ENCODE assay signal across 1 cellular context in genomic region chr9:4832786-4833579, GRCh38.
TF ChIP-seq lines count a peak whose summit lies in the region.

No MANE protein-coding gene starts in this region.

TF ChIP-seq in HepG2, 621 proteins besides CTCF, POLR2A, EP300 and RAD21 (continued from another document):
- TF ChIP-seq ELF3 (CRISPR knock-in tag; IDR thresholded peaks at IDR 0.05): peak; percentile 74
- TF ChIP-seq, protein P1, sequence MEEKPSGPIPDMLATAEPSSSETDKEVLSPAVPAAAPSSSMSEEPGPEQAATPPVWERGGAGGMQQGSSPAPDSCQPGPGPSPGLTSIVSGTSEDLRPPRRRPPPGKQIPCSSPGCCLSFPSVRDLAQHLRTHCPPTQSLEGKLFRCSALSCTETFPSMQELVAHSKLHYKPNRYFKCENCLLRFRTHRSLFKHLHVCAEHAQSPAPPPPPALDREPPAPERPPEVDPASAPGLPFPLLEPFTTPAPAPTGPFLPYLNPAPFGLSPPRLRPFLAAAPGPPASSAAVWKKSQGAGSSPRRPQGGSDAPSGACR (CRISPR knock-in tag; IDR thresholded peaks at IDR 0.05): no peak
- 0 out of 2 replicates have a peak, but pooled peaks have one; percentile 31 for TF ChIP-seq ZBTB20 (CRISPR knock-in tag; IDR thresholded peaks at IDR 0.05; ENCODE audit: borderline replicate concordance, low read depth)
- TF ChIP-seq TCF7L2 (IDR thresholded peaks at IDR 0.05; ENCODE audit: low read depth, low read length): no peak
- no peak for TF ChIP-seq GPN1 (CRISPR knock-in tag; IDR thresholded peaks at IDR 0.05; ENCODE audit: borderline replicate concordance)
- TF ChIP-seq, protein P2, sequence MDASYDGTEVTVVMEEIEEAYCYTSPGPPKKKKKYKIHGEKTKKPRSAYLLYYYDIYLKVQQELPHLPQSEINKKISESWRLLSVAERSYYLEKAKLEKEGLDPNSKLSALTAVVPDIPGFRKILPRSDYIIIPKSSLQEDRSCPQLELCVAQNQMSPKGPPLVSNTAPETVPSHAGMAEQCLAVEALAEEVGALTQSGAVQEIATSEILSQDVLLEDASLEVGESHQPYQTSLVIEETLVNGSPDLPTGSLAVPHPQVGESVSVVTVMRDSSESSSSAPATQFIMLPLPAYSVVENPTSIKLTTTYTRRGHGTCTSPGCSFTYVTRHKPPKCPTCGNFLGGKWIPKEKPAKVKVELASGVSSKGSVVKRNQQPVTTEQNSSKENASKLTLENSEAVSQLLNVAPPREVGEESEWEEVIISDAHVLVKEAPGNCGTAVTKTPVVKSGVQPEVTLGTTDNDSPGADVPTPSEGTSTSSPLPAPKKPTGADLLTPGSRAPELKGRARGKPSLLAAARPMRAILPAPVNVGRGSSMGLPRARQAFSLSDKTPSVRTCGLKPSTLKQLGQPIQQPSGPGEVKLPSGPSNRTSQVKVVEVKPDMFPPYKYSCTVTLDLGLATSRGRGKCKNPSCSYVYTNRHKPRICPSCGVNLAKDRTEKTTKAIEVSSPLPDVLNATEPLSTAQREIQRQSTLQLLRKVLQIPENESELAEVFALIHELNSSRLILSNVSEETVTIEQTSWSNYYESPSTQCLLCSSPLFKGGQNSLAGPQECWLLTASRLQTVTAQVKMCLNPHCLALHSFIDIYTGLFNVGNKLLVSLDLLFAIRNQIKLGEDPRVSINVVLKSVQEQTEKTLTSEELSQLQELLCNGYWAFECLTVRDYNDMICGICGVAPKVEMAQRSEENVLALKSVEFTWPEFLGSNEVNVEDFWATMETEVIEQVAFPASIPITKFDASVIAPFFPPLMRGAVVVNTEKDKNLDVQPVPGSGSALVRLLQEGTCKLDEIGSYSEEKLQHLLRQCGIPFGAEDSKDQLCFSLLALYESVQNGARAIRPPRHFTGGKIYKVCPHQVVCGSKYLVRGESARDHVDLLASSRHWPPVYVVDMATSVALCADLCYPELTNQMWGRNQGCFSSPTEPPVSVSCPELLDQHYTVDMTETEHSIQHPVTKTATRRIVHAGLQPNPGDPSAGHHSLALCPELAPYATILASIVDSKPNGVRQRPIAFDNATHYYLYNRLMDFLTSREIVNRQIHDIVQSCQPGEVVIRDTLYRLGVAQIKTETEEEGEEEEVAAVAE (CRISPR knock-in tag; IDR thresholded peaks at IDR 0.05; ENCODE audit: borderline replicate concordance): no peak
- TF ChIP-seq FOSL1 (CRISPR knock-in tag; IDR thresholded peaks at IDR 0.05; ENCODE audit: borderline replicate concordance): peak; percentile 70; the same call in 1 of the 2 replicates
- peak; percentile 38; the same call in 1 of the 2 replicates for TF ChIP-seq JUND (CRISPR knock-in tag; IDR thresholded peaks at IDR 0.05)
- TF ChIP-seq GATAD2A (CRISPR knock-in tag; IDR thresholded peaks at IDR 0.05): peak; percentile 81
- TF ChIP-seq SOX13 (IDR thresholded peaks at IDR 0.05): no peak
- TF ChIP-seq SOX13 (CRISPR knock-in tag; conservative IDR thresholded peaks at IDR 0.05 in 1 of 2, IDR thresholded peaks at IDR 0.05 in 1 of 2): peak in 1 of 2 experiments; percentile 75; a peak in 2 of 4 replicates
- TF ChIP-seq ZNF101 (CRISPR knock-in tag; IDR thresholded peaks at IDR 0.05; ENCODE audit: borderline replicate concordance, low read depth): no peak
- no peak for TF ChIP-seq ZNF7 (CRISPR knock-in tag; IDR thresholded peaks at IDR 0.05)
- TF ChIP-seq NFE2L2 (IDR thresholded peaks at IDR 0.05; ENCODE audit: low read length): peak; percentile 51
- TF ChIP-seq TBX2 (CRISPR knock-in tag; IDR thresholded peaks at IDR 0.05; ENCODE audit: borderline replicate concordance): peak; percentile 40; the same call in 1 of the 2 replicates
- peak; percentile 43; the same call in 1 of the 2 replicates for TF ChIP-seq GATAD1 (CRISPR knock-in tag; IDR thresholded peaks at IDR 0.05)
- TF ChIP-seq GABPA (IDR thresholded peaks at IDR 0.05; ENCODE audit: low read depth, low read length): no peak
- TF ChIP-seq GABPA (CRISPR knock-in tag; IDR thresholded peaks at IDR 0.05; ENCODE audit: low read depth): 0 out of 2 replicates have a peak, but pooled peaks have one; percentile 11
- TF ChIP-seq ATF4 (CRISPR knock-in tag; IDR thresholded peaks at IDR 0.05): 0 out of 4 replicates have a peak, but pooled peaks of 1 of the 2 experiments have one; percentile 27
- TF ChIP-seq, protein P3, sequence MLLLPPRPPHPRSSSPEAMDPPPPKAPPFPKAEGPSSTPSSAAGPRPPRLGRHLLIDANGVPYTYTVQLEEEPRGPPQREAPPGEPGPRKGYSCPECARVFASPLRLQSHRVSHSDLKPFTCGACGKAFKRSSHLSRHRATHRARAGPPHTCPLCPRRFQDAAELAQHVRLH (CRISPR knock-in tag; IDR thresholded peaks at IDR 0.05; ENCODE audit: borderline replicate concordance, low read depth): no peak
- TF ChIP-seq NR2F6 (IDR thresholded peaks at IDR 0.05): no peak
- TF ChIP-seq NR2F6 (CRISPR knock-in tag; IDR thresholded peaks at IDR 0.05): peak; percentile 28; the same call in 1 of the 2 replicates
- TF ChIP-seq NFAT5 (CRISPR knock-in tag; IDR thresholded peaks at IDR 0.05): no peak
- no peak for TF ChIP-seq SKIL (CRISPR knock-in tag; IDR thresholded peaks at IDR 0.05; ENCODE audit: borderline replicate concordance)
- peak; percentile 62 for TF ChIP-seq NCOA2 (CRISPR knock-in tag; IDR thresholded peaks at IDR 0.05)
- no peak for TF ChIP-seq KDM5A (IDR thresholded peaks at IDR 0.05; ENCODE audit: borderline replicate concordance, low read length)
- TF ChIP-seq ZKSCAN8 (CRISPR knock-in tag; IDR thresholded peaks at IDR 0.05; ENCODE audit: borderline replicate concordance): no peak
- 0 out of 2 replicates have a peak, but pooled peaks have one; percentile 8 for TF ChIP-seq HNF4A (CRISPR knock-in tag; IDR thresholded peaks at IDR 0.05)
- TF ChIP-seq ZNF550 (CRISPR knock-in tag; IDR thresholded peaks at IDR 0.05; ENCODE audit: borderline replicate concordance): no peak
